ENCODE assay signal across 24 cellular contexts in genomic region chr10:132366006-132366405, GRCh38.
"Had no signal": no experiment of that assay in that cellular context is flagged by ENCODE, and none has a peak within 500 bp of the region (broad histone marks: within the 10 kb centered on the region; RNA-seq: fewer than 3 reads in every experiment).

No MANE protein-coding gene starts in this region.

- H3K27me3 ChIP-seq: neural progenitor cell, tibial nerve had no signal

- H3K4me3 ChIP-seq: neural progenitor cell, skin epidermis, tibial nerve had no signal

- H3K36me3 ChIP-seq: neural progenitor cell had no signal

- H3K27ac Mint-ChIP-seq: activated CD4-positive, alpha-beta T cell treated with anti-CD3 and anti-CD28 coated beads, Interleukin-2, amount 10 ng/mL, durations not matched to agents 7 days and 5 days; activated CD8-positive, alpha-beta T cell treated with anti-CD3 and anti-CD28 coated beads for 36 hours; activated naive CD4-positive, alpha-beta T cell treated with anti-CD3 and anti-CD28 coated beads, Interleukin-2, amount 10 ng/mL, durations not matched to agents 7 days and 5 days; activated T-cell treated with anti-CD3 and anti-CD28 coated beads, Interleukin-2, amount 50 U/mL, for 24 hours; activated T-helper 2 cell treated with anti-CD3 and anti-CD28 coated beads, Interferon-gamma antibody, Interleukin-2, Interleukin-4, amounts not matched to agents 10 μg/mL and 5 μg/mL and 100 μg/mL, durations not matched to agents 14 hours and 24 hours and 36 hours; mesothelial cell of epicardium; progenitor cell of endocrine pancreas; stimulated activated effector memory CD8-positive, alpha-beta T cell treated with anti-CD3 and anti-CD28 coated beads, Interleukin-12 subunit alpha, Interleukin-12 subunit beta, amount 100 ng/mL, for 72 hours; T-helper 2 cell treated with Interferon-gamma antibody and Interleukin-4, amounts not matched to agents 5 μg/mL and 100 μg/mL, for 36 hours had no signal

- H3K4me1 Mint-ChIP-seq: activated CD4-positive, alpha-beta T cell treated with anti-CD3 and anti-CD28 coated beads, Interleukin-2, amount 10 ng/mL, durations not matched to agents 7 days and 5 days; activated naive CD4-positive, alpha-beta T cell treated with anti-CD3 and anti-CD28 coated beads, Interleukin-2, amount 10 ng/mL, durations not matched to agents 7 days and 5 days; mesothelial cell of epicardium had no signal

- H3K36me3 Mint-ChIP-seq: activated naive CD4-positive, alpha-beta T cell treated with anti-CD3 and anti-CD28 coated beads, Interleukin-2, amount 10 ng/mL, durations not matched to agents 7 days and 5 days had no signal

- H3K9me3 ChIP-seq: tibial nerve had no signal

- ATAC-seq: activated CD8-positive, alpha-beta T cell treated with anti-CD3 and anti-CD28 coated beads for 36 hours; left lobe of liver; naive thymus-derived CD8-positive, alpha-beta T cell; stimulated activated effector memory CD8-positive, alpha-beta T cell treated with anti-CD3 and anti-CD28 coated beads, Interleukin-12 subunit alpha, Interleukin-12 subunit beta, amount 100 ng/mL, for 72 hours; stimulated activated naive CD8-positive, alpha-beta T cell treated with anti-CD3 and anti-CD28 coated beads, Interleukin-15, amount 100 ng/mL, for 72 hours had no signal

- H3K9me3 Mint-ChIP-seq: activated CD4-positive, alpha-beta T cell treated with anti-CD3 and anti-CD28 coated beads, Interleukin-2, amount 10 ng/mL, durations not matched to agents 7 days and 5 days; activated CD8-positive, alpha-beta T cell treated with anti-CD3 and anti-CD28 coated beads for 36 hours; activated naive CD4-positive, alpha-beta T cell treated with anti-CD3 and anti-CD28 coated beads, Interleukin-2, amount 10 ng/mL, durations not matched to agents 7 days and 5 days; activated T-cell treated with anti-CD3 and anti-CD28 coated beads, Interleukin-2, amount 50 U/mL, for 24 hours; naive thymus-derived CD8-positive, alpha-beta T cell; neural progenitor cell; T-helper 2 cell treated with Interferon-gamma antibody and Interleukin-4, amounts not matched to agents 5 μg/mL and 100 μg/mL, for 36 hours had no signal

- H3K27me3 Mint-ChIP-seq: activated CD4-positive, alpha-beta T cell treated with anti-CD3 and anti-CD28 coated beads, Interleukin-2, amount 10 ng/mL, durations not matched to agents 7 days and 5 days; activated CD8-positive, alpha-beta T cell treated with anti-CD3 and anti-CD28 coated beads for 36 hours; naive thymus-derived CD8-positive, alpha-beta T cell; progenitor cell of endocrine pancreas; stimulated activated naive CD8-positive, alpha-beta T cell treated with anti-CD3 and anti-CD28 coated beads, Interleukin-15, amount 100 ng/mL, for 72 hours had no signal

- H3K4me1 ChIP-seq: tibial nerve had no signal

- H3K4me3 Mint-ChIP-seq: activated CD4-positive, alpha-beta T cell treated with anti-CD3 and anti-CD28 coated beads, Interleukin-2, amount 10 ng/mL, durations not matched to agents 7 days and 5 days; activated CD8-positive, alpha-beta T cell treated with anti-CD3 and anti-CD28 coated beads for 36 hours; activated naive CD4-positive, alpha-beta T cell treated with anti-CD3 and anti-CD28 coated beads, Interleukin-2, amount 10 ng/mL, durations not matched to agents 7 days and 5 days; activated T-cell treated with anti-CD3 and anti-CD28 coated beads, Interleukin-2, amount 50 U/mL, for 24 hours; mesothelial cell of epicardium; naive thymus-derived CD8-positive, alpha-beta T cell; neural progenitor cell; stimulated activated effector memory CD8-positive, alpha-beta T cell treated with anti-CD3 and anti-CD28 coated beads, Interleukin-12 subunit alpha, Interleukin-12 subunit beta, amount 100 ng/mL, for 72 hours; stimulated activated naive CD8-positive, alpha-beta T cell treated with anti-CD3 and anti-CD28 coated beads, Interleukin-15, amount 100 ng/mL, for 72 hours; T-helper 2 cell treated with Interferon-gamma antibody and Interleukin-4, amounts not matched to agents 5 μg/mL and 100 μg/mL, for 36 hours had no signal

- H3K27ac ChIP-seq: neural progenitor cell, skin epidermis, tibial nerve, VCaP had no signal

- DNase-seq: activated CD4-positive, alpha-beta T cell treated with anti-CD3 and anti-CD28 coated beads, Interleukin-2, amount 10 ng/mL, durations not matched to agents 7 days and 5 days; activated CD8-positive, alpha-beta T cell treated with anti-CD3 and anti-CD28 coated beads for 36 hours; activated naive CD4-positive, alpha-beta T cell treated with anti-CD3 and anti-CD28 coated beads, Interleukin-2, amount 10 ng/mL, durations not matched to agents 7 days and 5 days; activated T-cell treated with anti-CD3 and anti-CD28 coated beads, Interleukin-2, amount 50 U/mL, for 24 hours; amygdala; dermis blood vessel endothelial cell; effector CD8-positive, alpha-beta T cell; erythroblast; foreskin fibroblast; mammary epithelial cell; retina; stimulated activated CD4-positive, alpha-beta T cell treated with anti-CD3 and anti-CD28 coated beads, Interleukin-2, amount 100 ng/mL, for 24 hours; stimulated activated naive CD8-positive, alpha-beta T cell treated with anti-CD3 and anti-CD28 coated beads, Interleukin-15, amount 100 ng/mL, for 72 hours had no signal
